In genomic region chr13:27359203-27359821, GRCh38 we compare ENCODE assay signal across 8 cellular contexts.
DNase-seq lines count a peak whose midpoint lies in the region; ATAC-seq and TF ChIP-seq lines count a peak whose summit lies in the region.

No MANE protein-coding gene starts in this region.

- no peak overlapping the region for H3K27ac ChIP-seq in VCaP
- H3K27ac ChIP-seq in brain microvascular endothelial cell: no peak overlapping the region

- in situ Hi-C loops in brain microvascular endothelial cell (cut with HindIII; ENCODE audit: low pct_ligation_motif_present, low sequenced_read_pairs): no loop called here

- H3K4me3 ChIP-seq in brain microvascular endothelial cell (ENCODE audit: low read depth, low read length): no peak overlapping the region

- no peaks in the 10 kb centered on the region for H3K27me3 ChIP-seq in brain microvascular endothelial cell (replicated peaks)

- ATAC-seq in HG03457 (IDR thresholded peaks at IDR 0.05; ENCODE audit: unreplicated experiment): no peak

- peak; percentile 56 to 66 for DNase-seq in AML-193 (lab: John Stamatoyannopoulos, UW)
- DNase-seq in GM19238 (ENCODE audit: insufficient read length, low spot score): peak; percentile 52
- peak; percentile 17 for DNase-seq in NCI-H146 treated with DMSO at 0.1 percent for 48 hours (lab: John Stamatoyannopoulos, UW; ENCODE audit: unreplicated experiment)
- peak; percentile 64 for DNase-seq in brain microvascular endothelial cell
- peak; percentile 71 for DNase-seq in iris pigment epithelial cell (ENCODE audit: low read depth)
- peak; percentile 44 to 49 for DNase-seq in stimulated activated CD4-positive, alpha-beta T cell treated with anti-CD3 and anti-CD28 coated beads, Interleukin-1b, Interleukin-23, amount 100 ng/mL, for 1 hour (ENCODE audit: low read depth in 2 of 2)

- TF ChIP-seq CTCF in VCaP (conservative IDR thresholded peaks at IDR 0.05): peak; percentile 83
- peak; percentile 88 for TF ChIP-seq CTCF in brain microvascular endothelial cell (IDR thresholded peaks at IDR 0.05; ENCODE audit: low read depth, low read length, missing control alignments)

- H3K36me3 ChIP-seq in brain microvascular endothelial cell (replicated peaks): no peaks in the 10 kb centered on the region

Comparison
In these comparisons a context has a peak if more than half of its experiments do, and no peak if none do; other contexts are left out.
1. DNase-seq: peak in every context shown above with its lines; median percentile 71 in iris pigment epithelial cell; 64 in brain microvascular endothelial cell; 61 in AML-193; 52 in GM19238; 46 in stimulated activated CD4-positive, alpha-beta T cell treated with anti-CD3 and anti-CD28 coated beads, Interleukin-1b, Interleukin-23, amount 100 ng/mL, for 1 hour; 17 in NCI-H146 treated with DMSO at 0.1 percent for 48 hours.